ENCODE assay signal across 1 cellular context in the genomic region with DNA sequence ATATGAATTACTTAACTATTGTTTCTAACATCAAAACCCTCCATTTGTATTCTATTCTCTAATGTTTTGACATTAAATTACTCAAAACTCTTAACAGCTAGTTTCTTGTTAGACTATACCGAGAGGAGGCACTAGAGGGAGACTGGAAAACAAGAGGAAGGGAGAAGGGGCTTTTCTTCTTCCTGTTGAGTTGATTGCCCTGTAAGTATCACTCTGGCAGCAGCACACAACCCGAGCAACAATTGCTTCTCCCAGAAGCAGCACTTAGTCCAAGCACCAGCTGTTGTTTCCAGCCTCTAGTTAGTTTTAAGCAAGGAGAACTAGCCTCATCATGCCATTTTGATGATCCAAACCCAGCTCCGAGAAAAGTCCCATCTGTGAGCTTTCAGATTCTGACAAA.
TF ChIP-seq lines count a peak whose summit lies in the region.

No MANE protein-coding gene starts in this region.

TF ChIP-seq in GM23338, 12 proteins besides CTCF, POLR2A, EP300 and RAD21:
- TF ChIP-seq REST (IDR thresholded peaks at IDR 0.05; ENCODE audit: unreplicated experiment), result no peak
- TF ChIP-seq ZNF462 (CRISPR knock-in tag; IDR thresholded peaks at IDR 0.05), result no peak
- TF ChIP-seq STAT1 (IDR thresholded peaks at IDR 0.05; ENCODE audit: unreplicated experiment), result no peak
- no peak for TF ChIP-seq POLR2AphosphoS5 (IDR thresholded peaks at IDR 0.05; ENCODE audit: low read depth)
- no peak for TF ChIP-seq JUNB (IDR thresholded peaks at IDR 0.05; ENCODE audit: unreplicated experiment)
- TF ChIP-seq ETS1 (IDR thresholded peaks at IDR 0.05), result no peak
- TF ChIP-seq CREB1 (CRISPR knock-in tag; IDR thresholded peaks at IDR 0.05; ENCODE audit: low read depth), result no peak
- TF ChIP-seq ZNF331 (CRISPR knock-in tag; IDR thresholded peaks at IDR 0.05; ENCODE audit: low read depth), result no peak
- TF ChIP-seq ZNF114 (CRISPR knock-in tag; IDR thresholded peaks at IDR 0.05), result no peak
- TF ChIP-seq EZH2phosphoT487 (IDR thresholded peaks at IDR 0.05; ENCODE audit: unreplicated experiment), result no peak
- TF ChIP-seq EZH2 (IDR thresholded peaks at IDR 0.05; ENCODE audit: low read depth, unreplicated experiment), result no peak
- no peak for TF ChIP-seq NANOG (IDR thresholded peaks at IDR 0.05; ENCODE audit: borderline replicate concordance)
